In the genomic region with DNA sequence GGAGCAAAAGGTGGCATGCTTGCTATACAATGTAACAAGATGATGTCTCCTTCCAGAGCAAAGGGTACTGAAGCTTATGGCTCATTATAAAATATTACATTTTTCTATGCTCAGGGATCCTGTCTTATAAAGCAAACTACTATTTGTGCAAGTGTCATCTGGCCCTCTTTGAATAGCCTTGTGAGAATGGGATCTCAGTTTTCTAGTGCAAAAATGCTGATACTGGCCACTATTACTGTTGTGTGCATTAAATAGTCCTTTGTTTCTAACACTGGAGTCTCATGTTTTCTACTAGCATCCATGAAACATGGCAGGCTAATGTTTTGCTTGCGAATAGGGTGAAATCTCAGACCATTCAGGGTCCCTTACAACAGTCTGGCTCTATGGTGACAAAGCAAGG, we compare ENCODE assay signal across 16 cellular contexts.
"Had no signal": no experiment of that assay in that cellular context is flagged by ENCODE, and none has a peak within 500 bp of the region (broad histone marks: within the 10 kb centered on the region; RNA-seq: fewer than 3 reads in every experiment).

No MANE protein-coding gene starts in this region.

- H3K27ac ChIP-seq: HL-60, KMS-11, RWPE1 had no signal

- DNase-seq: Kasumi-1, MM.1S, NCI-H1092 treated with DMSO at 0.1 percent for 48 hours, NCI-H1436, NCI-H187 treated with DMSO at 0.1 percent for 48 hours, NCI-H2029 treated with DMSO at 0.1 percent for 48 hours, NCI-H2227 treated with DMSO at 0.1 percent for 48 hours, NCI-H446, NCI-H510A, NCI-H69, NCI-H774, SHP77, SK-N-SH had no signal
